ENCODE assay signal across 17 cellular contexts in the genomic region with DNA sequence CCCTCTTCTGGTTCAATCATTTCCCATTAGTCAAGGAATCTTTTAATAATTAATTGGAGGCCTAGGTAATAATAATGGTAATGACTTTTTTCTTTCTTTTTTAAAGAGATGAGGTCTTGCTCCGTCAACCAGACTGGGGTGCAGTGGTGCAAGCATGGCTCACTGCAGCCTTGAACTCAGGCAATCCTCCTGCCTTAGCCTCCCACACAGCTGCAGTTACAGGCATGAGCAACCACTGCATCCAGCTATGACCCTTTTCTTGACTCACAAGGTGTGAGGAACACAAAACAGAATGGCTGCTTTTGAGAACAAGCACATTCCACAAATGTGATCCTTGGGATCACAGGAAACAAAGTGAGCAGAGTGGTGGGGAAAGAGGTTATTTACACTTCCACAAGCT. TPM values are rescaled to one million over a fixed set of nuclear protein-coding genes. Genes with fewer than 3 reads are reported as not detected.
A peak's percentile ranks its signal among the peaks of the same experiment; 100 is the strongest.
DNase-seq lines count a peak whose midpoint lies in the region; ATAC-seq, FAIRE-seq and TF ChIP-seq lines count a peak whose summit lies in the region.
"Had no signal": no experiment of that assay in that cellular context is flagged by ENCODE, and none has a peak within 500 bp of the region (broad histone marks: within the 10 kb centered on the region; RNA-seq: fewer than 3 reads in every experiment).

No MANE protein-coding gene starts in this region.

- H3K9me3 Mint-ChIP-seq in activated naive CD8-positive, alpha-beta T cell treated with anti-CD3 and anti-CD28 coated beads for 36 hours = no peaks in the 10 kb centered on the region
- no peaks in the 10 kb centered on the region for H3K9me3 Mint-ChIP-seq in effector memory CD8-positive, alpha-beta T cell
- H3K9me3 Mint-ChIP-seq: dendritic cell treated with granulocyte-macrophage colony-stimulating factor and Interleukin-4, amounts not matched to agents 40 ng/mL and 50 ng/mL, for 4 days had no signal

- peak overlapping the region; percentile 6; the same call in 1 of the 2 replicates for H3K9ac ChIP-seq in HepG2 (ENCODE audit: insufficient read depth, low read depth, low read length)

- FAIRE-seq in HepG2 (lab: Jason Lieb, UNC) = no peak
- FAIRE-seq: pancreas had no signal

- H3K27ac ChIP-seq in HepG2 (ENCODE audit: extremely low read length, insufficient read depth, low read length) = peak overlapping the region; percentile 26
- H3K27ac ChIP-seq in right lobe of liver = no peak overlapping the region
- peak overlapping the region in 3 of 4 donors; percentile 58 to 98 (median 95) for H3K27ac ChIP-seq in upper lobe of left lung

- no peak for TF ChIP-seq CTCF in HepG2 (CRISPR knock-in tag; IDR thresholded peaks at IDR 0.05)
- no peak for TF ChIP-seq CTCF in right lobe of liver (IDR thresholded peaks at IDR 0.05)
- no peak for TF ChIP-seq CTCF in upper lobe of left lung (IDR thresholded peaks at IDR 0.05)

- peaks cover 73% of the 10 kb centered on the region for H3K79me2 ChIP-seq in HepG2 (ENCODE audit: insufficient read depth, low read length)

- H3K27me3 ChIP-seq in HepG2 (ENCODE audit: control insufficient read depth in 1 of 2, insufficient read depth in 2 of 2, low read length in 2 of 2) (no peaks in the 10 kb centered on the region; a peak in 1 of 5 replicates), right lobe of liver (no peaks in the 10 kb centered on the region), upper lobe of left lung (no peaks in the 10 kb centered on the region)
- H3K27me3 ChIP-seq: gastroesophageal sphincter, pancreas had no signal

- no peak overlapping the region for H2AFZ ChIP-seq in HepG2 (ENCODE audit: low read length)

- no peak for TF ChIP-seq RAD21 in HepG2 (CRISPR knock-in tag; IDR thresholded peaks at IDR 0.05)

- in situ Hi-C loops in HepG2 (cut with HindIII; ENCODE audit: extremely low pct_ligation_motif_present, low pct_unique_long_range_greater_than_20kb) = no loop called here

- H3K27me3 Mint-ChIP-seq in activated naive CD8-positive, alpha-beta T cell treated with anti-CD3 and anti-CD28 coated beads for 36 hours = peaks cover 8% of the 10 kb centered on the region
- H3K27me3 Mint-ChIP-seq in effector memory CD8-positive, alpha-beta T cell = no peaks in the 10 kb centered on the region
- H3K27me3 Mint-ChIP-seq: dendritic cell treated with granulocyte-macrophage colony-stimulating factor and Interleukin-4, amounts not matched to agents 40 ng/mL and 50 ng/mL, for 4 days had no signal

- H3K9me3 ChIP-seq in HepG2 (ENCODE audit: low read length) = no peaks in the 10 kb centered on the region
- no peaks in the 10 kb centered on the region for H3K9me3 ChIP-seq in right lobe of liver
- H3K9me3 ChIP-seq in upper lobe of left lung = no peaks in the 10 kb centered on the region
- H3K9me3 ChIP-seq: gastroesophageal sphincter, pancreas had no signal

- no peak overlapping the region for H3K4me3 ChIP-seq in HepG2 (replicated peaks in 1 of 3; ENCODE audit: insufficient read depth in 1 of 3, low read depth in 2 of 3, low read length in 3 of 3)
- no peak overlapping the region for H3K4me3 ChIP-seq in right lobe of liver
- no peak overlapping the region for H3K4me3 ChIP-seq in upper lobe of left lung
- H3K4me3 ChIP-seq: gastroesophageal sphincter, pancreas had no signal

- H3K4me1 ChIP-seq in HepG2 (ENCODE audit: insufficient read depth, low read length) = peaks cover 74% of the 10 kb centered on the region
- H3K4me1 ChIP-seq in right lobe of liver = peaks cover 0 to 29% (median 17%) of the 10 kb centered on the region in 4 donors
- peaks cover 60 to 72% (median 62%) of the 10 kb centered on the region in 4 donors for H3K4me1 ChIP-seq in upper lobe of left lung

- peak overlapping the region; percentile 1; the same call in 1 of the 2 replicates for H3K4me2 ChIP-seq in HepG2 (ENCODE audit: low read depth, low read length)

- ATAC-seq in HepG2 (no peak), right lobe of liver (no peak), upper lobe of left lung (ENCODE audit: low FRiP score in 2 of 2) (no peak)
- no peak for ATAC-seq in effector memory CD8-positive, alpha-beta T cell (replicated peaks)
- ATAC-seq: gastroesophageal sphincter, left ventricle myocardium superior, pancreas had no signal

- H3K36me3 Mint-ChIP-seq in activated naive CD8-positive, alpha-beta T cell treated with anti-CD3 and anti-CD28 coated beads for 36 hours = peaks cover 33% of the 10 kb centered on the region
- H3K36me3 Mint-ChIP-seq in effector memory CD8-positive, alpha-beta T cell (ENCODE audit: insufficient read depth) = peaks cover 74% of the 10 kb centered on the region

- peaks cover 29% of the 10 kb centered on the region for H4K20me1 ChIP-seq in HepG2 (ENCODE audit: insufficient read depth, low read length)

- BruUV-seq in HepG2 (replicated peaks; lab: Mats Ljungman, UMichigan) = no TSS peak

- POLR2A ChIA-PET in HepG2 (lab: Yijun Ruan, JAX) = no interaction called here

- CTCF ChIA-PET in HepG2 (lab: Yijun Ruan, JAX; ENCODE audit: low intra/inter-chr PET ratio, low total read pairs) = no interaction called here

- H3K27ac Mint-ChIP-seq in activated naive CD8-positive, alpha-beta T cell treated with anti-CD3 and anti-CD28 coated beads for 36 hours = peak overlapping the region; percentile 34
- H3K27ac Mint-ChIP-seq in effector memory CD8-positive, alpha-beta T cell = peak overlapping the region in 1 of 2 donors; percentile 17

- 89% methylated on average over 1 of the region's 1 CpG for WGBS in HepG2 (ENCODE audit: low lambda C conversion rate)
- WGBS in right lobe of liver (ENCODE audit: insufficient coverage, low coverage, low lambda C conversion rate, missing lambda C conversion rate) = 86% methylated on average over 1 of the region's 1 CpG
- 67 to 100% methylated on average over 1 of the region's 1 CpG for WGBS in upper lobe of left lung, 2 donors

- peak overlapping the region; percentile 7 for H3K4me3 Mint-ChIP-seq in activated naive CD8-positive, alpha-beta T cell treated with anti-CD3 and anti-CD28 coated beads for 36 hours
- no peak overlapping the region for H3K4me3 Mint-ChIP-seq in effector memory CD8-positive, alpha-beta T cell
- H3K4me3 Mint-ChIP-seq: dendritic cell treated with granulocyte-macrophage colony-stimulating factor and Interleukin-4, amounts not matched to agents 40 ng/mL and 50 ng/mL, for 4 days had no signal

- H3K4me1 Mint-ChIP-seq in activated naive CD8-positive, alpha-beta T cell treated with anti-CD3 and anti-CD28 coated beads for 36 hours = peaks cover 65% of the 10 kb centered on the region
- H3K4me1 Mint-ChIP-seq in effector memory CD8-positive, alpha-beta T cell (ENCODE audit: low read depth in 2 of 2) = peaks cover 53 to 55% of the 10 kb centered on the region in 2 donors

- TF ChIP-seq EP300 in HepG2 (IDR thresholded peaks at IDR 0.05; ENCODE audit: low read depth in 2 of 2, low read length in 2 of 2) (no peak), HepG2 (CRISPR knock-in tag; IDR thresholded peaks at IDR 0.05; ENCODE audit: borderline replicate concordance) (no peak), upper lobe of left lung (IDR thresholded peaks at IDR 0.05) (no peak)

- no peak for DNase-seq in HepG2 (ENCODE audit: low spot score)
- no peak for DNase-seq in right lobe of liver
- DNase-seq in activated naive CD8-positive, alpha-beta T cell treated with anti-CD3 and anti-CD28 coated beads for 36 hours = no peak
- DNase-seq in kidney tubule cell (ENCODE audit: low spot score) = peak; percentile 93
- DNase-seq in upper lobe of left lung = no peak
- no peak for DNase-seq in effector memory CD8-positive, alpha-beta T cell
- DNase-seq in NCI-H774 (lab: John Stamatoyannopoulos, UW) = no peak
- DNase-seq in NCI-H524 treated with DMSO at 0.1 percent for 48 hours (lab: John Stamatoyannopoulos, UW) = no peak
- DNase-seq: activated CD8-positive, alpha-beta memory T cell treated with anti-CD3 and anti-CD28 coated beads for 24 hours; EL; GOT3; left ventricle myocardium superior; pancreas; stimulated activated CD8-positive, alpha-beta memory T cell treated with anti-CD3 and anti-CD28 coated beads, Interleukin-4, amount 100 ng/mL, for 48 hours had no signal

- intact Hi-C loops in HepG2 (cut with micrococcal nuclease; ENCODE audit: unreplicated experiment) (loop anchor here (5.0 to 10.0 kb wide), 2 partner anchors 59 to 96 kb away; a partner anchor contains a TSS), right lobe of liver (cut with DNase I) (no loop called here)

- TF ChIP-seq POLR2A in HepG2 (IDR thresholded peaks at IDR 0.05; ENCODE audit: insufficient read depth in 1 of 2, low read depth in 2 of 2, low read length in 2 of 2) (no peak), right lobe of liver (IDR thresholded peaks at IDR 0.05) (no peak), upper lobe of left lung (IDR thresholded peaks at IDR 0.05) (no peak)

- peaks cover 10 to 14% of the 10 kb centered on the region in 2 experiments; a peak in 4 of 5 replicates for H3K36me3 ChIP-seq in HepG2 (replicated peaks in 1 of 2; ENCODE audit: control insufficient read depth in 1 of 2, insufficient read depth in 2 of 2, low read length in 2 of 2)
- no peaks in the 10 kb centered on the region for H3K36me3 ChIP-seq in right lobe of liver
- peaks cover 0 to 11% (median 0%) of the 10 kb centered on the region in 4 donors for H3K36me3 ChIP-seq in upper lobe of left lung
- H3K36me3 ChIP-seq: pancreas had no signal

RNA-seq across cellular contexts. Expression of a gene that starts 3.6 kb away (rescaled TPM):
- 47.4 and 64.1 TPM in 2 replicates for total RNA-seq in HepG2 (2016; rRNA removed; fragmentation: Illumina TruSeq; extraction: Trizol)
- total RNA-seq in HepG2 (2016; cell fraction: cytosol; rRNA removed; fragmentation: Illumina TruSeq; extraction: Trizol; ENCODE audit: low read depth) = 6.4 and 8.7 TPM in 2 replicates
- total RNA-seq in HepG2 (2016; cell fraction: insoluble cytoplasmic fraction; rRNA removed; fragmentation: Illumina TruSeq; extraction: Trizol) = 45.0 and 57.8 TPM in 2 replicates
- 23.2 TPM in 2 replicates for total RNA-seq in HepG2 (2016; cell fraction: membrane; rRNA removed; fragmentation: Illumina TruSeq; extraction: Trizol)
- total RNA-seq in HepG2 (2016; cell fraction: nucleus; rRNA removed; fragmentation: Illumina TruSeq; extraction: Trizol) = 32.4 and 36.4 TPM in 2 replicates
- 45.8 and 50.1 TPM in 2 replicates for polyA plus RNA-seq in HepG2 (2011; rRNA removed)
- 28.7 TPM in 2 replicates for polyA plus RNA-seq in HepG2 (2011; cell fraction: cytosol; rRNA removed)
- 70.7 and 76.7 TPM in 2 replicates for polyA plus RNA-seq in HepG2 (2011; cell fraction: nucleus; rRNA removed)
- 62.0 and 63.4 TPM in 2 replicates for polyA plus RNA-seq in HepG2 (2012)
- polyA plus RNA-seq in HepG2 (2016; cell fraction: cytosol; fragmentation: Illumina TruSeq; extraction: Trizol; ENCODE audit: low read depth) = 5.1 and 6.4 TPM in 2 replicates
- polyA plus RNA-seq in HepG2 (2016; cell fraction: insoluble cytoplasmic fraction; fragmentation: Illumina TruSeq; extraction: Trizol; ENCODE audit: low read depth) = 59.1 and 66.7 TPM in 2 replicates
- 14.0 and 14.8 TPM in 2 replicates for polyA plus RNA-seq in HepG2 (2016; cell fraction: membrane; fragmentation: Illumina TruSeq; extraction: Trizol; ENCODE audit: low read depth)
- 53.9 and 54.2 TPM in 2 replicates for polyA plus RNA-seq in HepG2 (2016; cell fraction: nucleus; fragmentation: Illumina TruSeq; extraction: Trizol; ENCODE audit: insufficient read depth, low read depth)
- polyA minus RNA-seq in HepG2 (2011; rRNA and poly(A)+ RNA removed; ENCODE audit: low replicate concordance) = 46.1 and 58.4 TPM in 2 replicates
- polyA minus RNA-seq in HepG2 (2011; cell fraction: cytosol; rRNA and poly(A)+ RNA removed) = 29.3 and 32.2 TPM in 2 replicates
- polyA minus RNA-seq in HepG2 (2011; cell fraction: nucleus; rRNA and poly(A)+ RNA removed) = 33.0 and 36.7 TPM in 2 replicates
- 10 to 100 TPM; 17.1 to 22.6 (median 21.1) TPM for total RNA-seq in right lobe of liver
- total RNA-seq in activated naive CD8-positive, alpha-beta T cell treated with anti-CD3 and anti-CD28 coated beads for 36 hours = 10 to 100 TPM; 71.7 to 72.0 TPM
- 10 to 100 TPM; 38.0 to 74.5 (median 55.6) TPM for total RNA-seq in upper lobe of left lung

RNA-seq across cellular contexts. Expression of a gene that starts 29.3 kb away (rescaled TPM):
- total RNA-seq in HepG2 (2016; rRNA removed; fragmentation: Illumina TruSeq; extraction: Trizol) (0.97 TPM in 1 of 2 replicates, not detected in the other), right lobe of liver (under 1 TPM in 3 of 6 experiments, not detected in 3; 0.37 to 0.78 (median 0.68) TPM), upper lobe of left lung (1 to 10 TPM in 1 of 6 donors, under 1 TPM in 2, not detected in 3; 0.44 to 1.2 (median 0.78) TPM)
- 0.35 TPM in 1 of 2 replicates, not detected in the other for total RNA-seq in HepG2 (2016; cell fraction: cytosol; rRNA removed; fragmentation: Illumina TruSeq; extraction: Trizol; ENCODE audit: low read depth)
- 0.58 TPM in 1 of 2 replicates, not detected in the other for total RNA-seq in HepG2 (2016; cell fraction: insoluble cytoplasmic fraction; rRNA removed; fragmentation: Illumina TruSeq; extraction: Trizol)
- not detected in 2 replicates for total RNA-seq in HepG2 (2016; cell fraction: membrane; rRNA removed; fragmentation: Illumina TruSeq; extraction: Trizol)
- 0.69 and 1.2 TPM in 2 replicates for total RNA-seq in HepG2 (2016; cell fraction: nucleus; rRNA removed; fragmentation: Illumina TruSeq; extraction: Trizol)
- polyA plus RNA-seq in HepG2 (2011; rRNA removed) = 0.40 and 0.50 TPM in 2 replicates
- polyA plus RNA-seq in HepG2 (2011; cell fraction: cytosol; rRNA removed) = not detected in 2 replicates
- polyA plus RNA-seq in HepG2 (2011; cell fraction: nucleus; rRNA removed) = 0.40 and 1.1 TPM in 2 replicates
- polyA plus RNA-seq in HepG2 (2012) = 0.21 TPM in 1 of 2 replicates, not detected in the other
- polyA plus RNA-seq in HepG2 (2016; cell fraction: cytosol; fragmentation: Illumina TruSeq; extraction: Trizol; ENCODE audit: low read depth) = not detected in 2 replicates
- polyA plus RNA-seq in HepG2 (2016; cell fraction: insoluble cytoplasmic fraction; fragmentation: Illumina TruSeq; extraction: Trizol; ENCODE audit: low read depth) = not detected in 2 replicates
- not detected in 2 replicates for polyA plus RNA-seq in HepG2 (2016; cell fraction: membrane; fragmentation: Illumina TruSeq; extraction: Trizol; ENCODE audit: low read depth)
- not detected in 2 replicates for polyA plus RNA-seq in HepG2 (2016; cell fraction: nucleus; fragmentation: Illumina TruSeq; extraction: Trizol; ENCODE audit: insufficient read depth, low read depth)
- 2.1 and 4.3 TPM in 2 replicates for polyA minus RNA-seq in HepG2 (2011; rRNA and poly(A)+ RNA removed; ENCODE audit: low replicate concordance)
- not detected in 2 replicates for polyA minus RNA-seq in HepG2 (2011; cell fraction: cytosol; rRNA and poly(A)+ RNA removed)
- 3.9 and 6.5 TPM in 2 replicates for polyA minus RNA-seq in HepG2 (2011; cell fraction: nucleus; rRNA and poly(A)+ RNA removed)
- total RNA-seq in activated naive CD8-positive, alpha-beta T cell treated with anti-CD3 and anti-CD28 coated beads for 36 hours = under 1 TPM; 0.37 to 0.56 TPM
- polyA plus RNA-seq: adipose tissue had no signal

RNA-seq across cellular contexts. Expression of a gene that starts 38.1 kb away (rescaled TPM):
- total RNA-seq in HepG2 (2016; rRNA removed; fragmentation: Illumina TruSeq; extraction: Trizol) (31.5 and 32.4 TPM in 2 replicates), right lobe of liver (100 to 1,000 TPM; 146 to 211 (median 170) TPM), upper lobe of left lung (100 to 1,000 TPM in 5 of 6 donors, 10 to 100 TPM in 1; 79.6 to 265 (median 220) TPM)
- total RNA-seq in HepG2 (2016; cell fraction: cytosol; rRNA removed; fragmentation: Illumina TruSeq; extraction: Trizol; ENCODE audit: low read depth) = 9.5 and 9.9 TPM in 2 replicates
- 27.7 and 33.5 TPM in 2 replicates for total RNA-seq in HepG2 (2016; cell fraction: insoluble cytoplasmic fraction; rRNA removed; fragmentation: Illumina TruSeq; extraction: Trizol)
- total RNA-seq in HepG2 (2016; cell fraction: membrane; rRNA removed; fragmentation: Illumina TruSeq; extraction: Trizol) = 19.2 and 24.7 TPM in 2 replicates
- total RNA-seq in HepG2 (2016; cell fraction: nucleus; rRNA removed; fragmentation: Illumina TruSeq; extraction: Trizol) = 26.9 and 30.5 TPM in 2 replicates
- polyA plus RNA-seq in HepG2 (2011; rRNA removed) = 305 and 347 TPM in 2 replicates
- 171 and 227 TPM in 2 replicates for polyA plus RNA-seq in HepG2 (2011; cell fraction: cytosol; rRNA removed)
- 180 and 209 TPM in 2 replicates for polyA plus RNA-seq in HepG2 (2011; cell fraction: nucleus; rRNA removed)
- 258 and 265 TPM in 2 replicates for polyA plus RNA-seq in HepG2 (2012)
- polyA plus RNA-seq in HepG2 (2016; cell fraction: cytosol; fragmentation: Illumina TruSeq; extraction: Trizol; ENCODE audit: low read depth) = 41.8 and 43.2 TPM in 2 replicates
- polyA plus RNA-seq in HepG2 (2016; cell fraction: insoluble cytoplasmic fraction; fragmentation: Illumina TruSeq; extraction: Trizol; ENCODE audit: low read depth) = 103 and 141 TPM in 2 replicates
- polyA plus RNA-seq in HepG2 (2016; cell fraction: membrane; fragmentation: Illumina TruSeq; extraction: Trizol; ENCODE audit: low read depth) = 69.2 and 69.5 TPM in 2 replicates
- polyA plus RNA-seq in HepG2 (2016; cell fraction: nucleus; fragmentation: Illumina TruSeq; extraction: Trizol; ENCODE audit: insufficient read depth, low read depth) = 118 and 123 TPM in 2 replicates
- polyA minus RNA-seq in HepG2 (2011; rRNA and poly(A)+ RNA removed; ENCODE audit: low replicate concordance) = 63.4 and 306 TPM in 2 replicates
- 173 and 208 TPM in 2 replicates for polyA minus RNA-seq in HepG2 (2011; cell fraction: cytosol; rRNA and poly(A)+ RNA removed)
- 50.5 and 63.4 TPM in 2 replicates for polyA minus RNA-seq in HepG2 (2011; cell fraction: nucleus; rRNA and poly(A)+ RNA removed)
- 10 to 100 TPM; 62.7 to 64.3 TPM for total RNA-seq in activated naive CD8-positive, alpha-beta T cell treated with anti-CD3 and anti-CD28 coated beads for 36 hours

RNA-seq across cellular contexts. Expression of a gene that starts 57.3 kb away (rescaled TPM):
- total RNA-seq in HepG2 (2016; rRNA removed; fragmentation: Illumina TruSeq; extraction: Trizol) (1.0 and 1.6 TPM in 2 replicates), right lobe of liver (1 to 10 TPM in 2 of 6 experiments, under 1 TPM in 4; 0.29 to 2.9 (median 0.80) TPM), upper lobe of left lung (1 to 10 TPM in 5 of 6 donors, not detected in 1; 1.1 to 4.9 (median 2.2) TPM)
- 0.97 TPM in 1 of 2 replicates, not detected in the other for total RNA-seq in HepG2 (2016; cell fraction: cytosol; rRNA removed; fragmentation: Illumina TruSeq; extraction: Trizol; ENCODE audit: low read depth)
- 1.1 and 1.5 TPM in 2 replicates for total RNA-seq in HepG2 (2016; cell fraction: insoluble cytoplasmic fraction; rRNA removed; fragmentation: Illumina TruSeq; extraction: Trizol)
- total RNA-seq in HepG2 (2016; cell fraction: membrane; rRNA removed; fragmentation: Illumina TruSeq; extraction: Trizol) = 0.40 and 0.59 TPM in 2 replicates
- total RNA-seq in HepG2 (2016; cell fraction: nucleus; rRNA removed; fragmentation: Illumina TruSeq; extraction: Trizol) = 1.0 and 1.2 TPM in 2 replicates
- 1.8 and 3.3 TPM in 2 replicates for polyA plus RNA-seq in HepG2 (2011; rRNA removed)
- polyA plus RNA-seq in HepG2 (2011; cell fraction: cytosol; rRNA removed) = 1.6 and 1.9 TPM in 2 replicates
- 2.1 and 3.0 TPM in 2 replicates for polyA plus RNA-seq in HepG2 (2011; cell fraction: nucleus; rRNA removed)
- 1.1 and 1.9 TPM in 2 replicates for polyA plus RNA-seq in HepG2 (2012)
- 0.24 and 0.26 TPM in 2 replicates for polyA plus RNA-seq in HepG2 (2016; cell fraction: cytosol; fragmentation: Illumina TruSeq; extraction: Trizol; ENCODE audit: low read depth)
- polyA plus RNA-seq in HepG2 (2016; cell fraction: insoluble cytoplasmic fraction; fragmentation: Illumina TruSeq; extraction: Trizol; ENCODE audit: low read depth) = 2.1 and 2.3 TPM in 2 replicates
- polyA plus RNA-seq in HepG2 (2016; cell fraction: membrane; fragmentation: Illumina TruSeq; extraction: Trizol; ENCODE audit: low read depth) = 0.35 and 0.66 TPM in 2 replicates
- polyA plus RNA-seq in HepG2 (2016; cell fraction: nucleus; fragmentation: Illumina TruSeq; extraction: Trizol; ENCODE audit: insufficient read depth, low read depth) = 0.92 and 1.8 TPM in 2 replicates
- polyA minus RNA-seq in HepG2 (2011; rRNA and poly(A)+ RNA removed; ENCODE audit: low replicate concordance) = 0.44 TPM in 1 of 2 replicates, not detected in the other
- not detected in 2 replicates for polyA minus RNA-seq in HepG2 (2011; cell fraction: cytosol; rRNA and poly(A)+ RNA removed)
- 0.99 and 1.3 TPM in 2 replicates for polyA minus RNA-seq in HepG2 (2011; cell fraction: nucleus; rRNA and poly(A)+ RNA removed)
- 1 to 10 TPM; 2.1 to 2.3 TPM for total RNA-seq in activated naive CD8-positive, alpha-beta T cell treated with anti-CD3 and anti-CD28 coated beads for 36 hours

Comparison
In these comparisons a context has a peak if more than half of its experiments do, and no peak if none do; other contexts are left out.
1. H3K27ac ChIP-seq: peak in HepG2 (single experiment) and upper lobe of left lung (3 of 4); none in right lobe of liver (0 of 3).